ENCODE assay signal across 7 cellular contexts in the genomic region with DNA sequence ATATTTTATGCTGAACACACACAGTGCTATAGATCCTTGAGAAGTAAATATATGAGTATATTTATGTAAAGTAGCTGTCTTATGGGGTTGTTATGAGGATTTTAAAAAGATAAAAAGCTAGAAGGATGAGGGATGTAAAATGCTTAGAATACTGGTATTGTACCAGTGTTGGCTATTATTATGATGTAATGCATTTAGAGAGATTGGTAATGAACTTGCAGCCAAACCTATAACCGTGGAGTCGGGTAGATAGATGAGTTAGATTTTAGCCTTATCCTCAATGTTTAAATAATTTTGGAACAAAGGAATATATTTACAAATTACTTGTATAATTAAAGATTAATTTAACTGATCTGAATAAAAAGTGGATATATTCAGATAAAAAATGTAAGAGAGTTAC.
"Had no signal": no experiment of that assay in that cellular context is flagged by ENCODE, and none has a peak within 500 bp of the region (broad histone marks: within the 10 kb centered on the region; RNA-seq: fewer than 3 reads in every experiment).

No MANE protein-coding gene starts in this region.

- FAIRE-seq: HTR-8/SVneo, K562 had no signal

- ATAC-seq: K562 had no signal

- H3K4me3 ChIP-seq: K562 had no signal

- H3K4me2 ChIP-seq: KMS-11 had no signal

- H3K27ac ChIP-seq: HL-60, KMS-11 had no signal

- H3K9ac ChIP-seq: KMS-11 had no signal

- DNase-seq: IMR-90, KBM-7, KG1 had no signal
